ENCODE assay signal across 19 cellular contexts in genomic region chr5:58040044-58040443, GRCh38.
DNase-seq lines count a peak whose midpoint lies in the region; ATAC-seq and TF ChIP-seq lines count a peak whose summit lies in the region.
"Had no signal": no experiment of that assay in that cellular context is flagged by ENCODE, and none has a peak within 500 bp of the region (broad histone marks: within the 10 kb centered on the region; RNA-seq: fewer than 3 reads in every experiment).

No MANE protein-coding gene starts in this region.

- TF ChIP-seq CTCF in RWPE2 (IDR thresholded peaks at IDR 0.05; ENCODE audit: poor library complexity, severe bottlenecking) (no peak), left ventricle myocardium inferior (IDR thresholded peaks at IDR 0.05; ENCODE audit: borderline replicate concordance) (no peak)

- H3K9me3 ChIP-seq in RWPE2 (ENCODE audit: severe bottlenecking) (no peaks in the 10 kb centered on the region), left ventricle myocardium inferior (replicated peaks) (no peaks in the 10 kb centered on the region)

- DNase-seq in AG08395 (ENCODE audit: low spot score) (peak; percentile 0), RWPE2 (ENCODE audit: low spot score) (no peak), iPS-NIHi7 (ENCODE audit: extremely low spot score) (peak; percentile 0), medulla oblongata (ENCODE audit: extremely low spot score) (peak; percentile 1), SIG-M5 (lab: John Stamatoyannopoulos, UW) (no peak), T-helper 1 cell (no peak), left ventricle myocardium inferior (no peak)
- no peak for DNase-seq in activated CD4-positive, alpha-beta memory T cell treated with anti-CD3 and anti-CD28 coated beads for 36 hours
- DNase-seq: DMS 273 treated with DMSO at 0.1 percent for 48 hours, GF-D8, NCI-H146, NCI-H2081 treated with DMSO at 0.1 percent for 48 hours, NCI-H2227 treated with DMSO at 0.1 percent for 48 hours, NCI-H524, PC-9 had no signal

- H3K4me3 Mint-ChIP-seq in activated CD4-positive, alpha-beta memory T cell treated with anti-CD3 and anti-CD28 coated beads for 36 hours: no peak overlapping the region
- H3K4me3 Mint-ChIP-seq: IgD-negative memory B cell had no signal

- H3K4me3 ChIP-seq in RWPE2 (ENCODE audit: severe bottlenecking) (no peak overlapping the region), left ventricle myocardium inferior (no peak overlapping the region)
- H3K4me3 ChIP-seq: PC-9, SK-N-MC had no signal

- ATAC-seq in RWPE2 (ENCODE audit: low read depth): no peak
- ATAC-seq: Right ventricle myocardium inferior had no signal

- H3K36me3 Mint-ChIP-seq in activated CD4-positive, alpha-beta memory T cell treated with anti-CD3 and anti-CD28 coated beads for 36 hours: no peaks in the 10 kb centered on the region
- H3K36me3 Mint-ChIP-seq: IgD-negative memory B cell had no signal

- no peaks in the 10 kb centered on the region for H3K4me1 Mint-ChIP-seq in activated CD4-positive, alpha-beta memory T cell treated with anti-CD3 and anti-CD28 coated beads for 36 hours (ENCODE audit: low read depth)
- H3K4me1 Mint-ChIP-seq: IgD-negative memory B cell had no signal

- CTCF ChIA-PET in activated CD4-positive, alpha-beta memory T cell treated with anti-CD3 and anti-CD28 coated beads for 36 hours (lab: Charles Lee): no interaction called here

- POLR2A ChIA-PET in activated CD4-positive, alpha-beta memory T cell treated with anti-CD3 and anti-CD28 coated beads for 36 hours (lab: Charles Lee): no interaction called here

- H3K27me3 ChIP-seq in RWPE2 (ENCODE audit: insufficient read depth, poor library complexity, severe bottlenecking): no peaks in the 10 kb centered on the region
- no peaks in the 10 kb centered on the region for H3K27me3 ChIP-seq in left ventricle myocardium inferior (ENCODE audit: low read depth)

- H3K27me3 Mint-ChIP-seq in activated CD4-positive, alpha-beta memory T cell treated with anti-CD3 and anti-CD28 coated beads for 36 hours: no peaks in the 10 kb centered on the region

- H3K4me1 ChIP-seq in RWPE2 (ENCODE audit: insufficient read depth, poor library complexity, severe bottlenecking) (peaks cover 8% of the 10 kb centered on the region), left ventricle myocardium inferior (peaks cover 29% of the 10 kb centered on the region)

- no peaks in the 10 kb centered on the region for H3K9me3 Mint-ChIP-seq in activated CD4-positive, alpha-beta memory T cell treated with anti-CD3 and anti-CD28 coated beads for 36 hours
- H3K9me3 Mint-ChIP-seq: IgD-negative memory B cell had no signal

- H3K27ac ChIP-seq in RWPE2 (ENCODE audit: poor library complexity, severe bottlenecking): peak overlapping the region; percentile 4
- no peak overlapping the region for H3K27ac ChIP-seq in left ventricle myocardium inferior (replicated peaks)
- H3K27ac ChIP-seq: C4-2B, PC-9, SK-N-MC had no signal

- H3K27ac Mint-ChIP-seq in activated CD4-positive, alpha-beta memory T cell treated with anti-CD3 and anti-CD28 coated beads for 36 hours: no peak overlapping the region
- H3K27ac Mint-ChIP-seq: IgD-negative memory B cell had no signal

- intact Hi-C loops in left ventricle myocardium inferior (cut with micrococcal nuclease): no loop called here
- intact Hi-C loops in activated CD4-positive, alpha-beta memory T cell treated with anti-CD3 and anti-CD28 coated beads for 36 hours (cut with micrococcal nuclease): no loop called here

- H3K36me3 ChIP-seq in RWPE2 (ENCODE audit: low read depth) (no peaks in the 10 kb centered on the region), left ventricle myocardium inferior (no peaks in the 10 kb centered on the region)

Comparison
In these comparisons a context has a peak if more than half of its experiments do, and no peak if none do; other contexts are left out.
1. DNase-seq: peak in AG08395 (single experiment), iPS-NIHi7 (single experiment) and medulla oblongata (single experiment); none in RWPE2 (single experiment), SIG-M5 (single experiment), T-helper 1 cell (0 of 5), left ventricle myocardium inferior (single experiment) and activated CD4-positive, alpha-beta memory T cell treated with anti-CD3 and anti-CD28 coated beads for 36 hours (single experiment).